Comparison of ENCODE assay signal across 20 cellular contexts in the genomic region with DNA sequence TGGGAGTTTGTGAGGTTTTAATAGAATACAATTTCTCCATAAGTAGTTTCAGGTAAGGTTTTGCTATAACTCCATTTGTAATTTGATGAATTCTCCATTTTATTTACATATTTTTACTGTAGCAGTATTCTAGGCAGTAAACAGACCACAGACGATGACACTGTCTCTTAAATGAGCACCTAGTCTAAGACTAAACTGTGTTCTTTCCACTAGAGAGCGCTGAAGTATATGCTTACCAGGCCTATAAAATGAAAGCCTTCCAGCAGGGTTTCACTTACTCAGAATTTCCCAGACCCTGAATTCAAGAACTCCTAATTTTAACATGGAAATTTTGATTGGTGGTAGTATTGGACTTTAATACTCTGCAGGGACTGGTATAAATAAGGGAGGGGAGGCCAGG. TPM values are rescaled to one million over a fixed set of nuclear protein-coding genes. Genes with fewer than 3 reads are reported as not detected.
DNase-seq lines count a peak whose midpoint lies in the region; ATAC-seq and TF ChIP-seq lines count a peak whose summit lies in the region.
"Had no signal": no experiment of that assay in that cellular context is flagged by ENCODE, and none has a peak within 500 bp of the region (broad histone marks: within the 10 kb centered on the region; RNA-seq: fewer than 3 reads in every experiment).

No MANE protein-coding gene starts in this region.

- no peak overlapping the region for H2AK5ac ChIP-seq in IMR-90 (ENCODE audit: low read depth, low read length)

- no peaks in the 10 kb centered on the region for H3K79me1 ChIP-seq in IMR-90 (ENCODE audit: low read depth in 1 of 2, low read length in 2 of 2)

- no peak overlapping the region for H4K91ac ChIP-seq in IMR-90 (ENCODE audit: insufficient read depth, low read depth, low read length)

- TF ChIP-seq POLR2A in IMR-90 (IDR thresholded peaks at IDR 0.05; ENCODE audit: low read depth, low read length) (no peak), esophagus muscularis mucosa (IDR thresholded peaks at IDR 0.05; ENCODE audit: low read depth) (no peak)

- H2BK120ac ChIP-seq in IMR-90 (ENCODE audit: low read depth, low read length): no peak overlapping the region

- no peak overlapping the region for H3K4ac ChIP-seq in IMR-90 (ENCODE audit: low read depth, low read length)

- no peak overlapping the region for H4K5ac ChIP-seq in IMR-90 (ENCODE audit: low read depth, low read length)

- H3K9ac ChIP-seq in IMR-90 (ENCODE audit: low read depth, low read length): no peak overlapping the region
- H3K9ac ChIP-seq: GM23248 had no signal

- no peak overlapping the region for H2AK9ac ChIP-seq in IMR-90 (replicated peaks; ENCODE audit: low read depth, low read length, poor library complexity)

- H3K9me3 ChIP-seq in IMR-90 (ENCODE audit: control insufficient read depth, insufficient read depth, low read length) (no peaks in the 10 kb centered on the region), RWPE2 (ENCODE audit: severe bottlenecking) (no peaks in the 10 kb centered on the region), esophagus muscularis mucosa (no peaks in the 10 kb centered on the region)
- H3K9me3 ChIP-seq: A549, BE2C, SJSA1 had no signal

- 100% methylated on average over 1 of the region's 2 CpGs; no CpG with 5 or more reads in 1 of the 2 experiments for WGBS in IMR-90 (ENCODE audit: extremely low coverage in 2 of 2, insufficient read length in 1 of 2), 2 experiments
- WGBS in esophagus muscularis mucosa: 95% methylated on average over 2 of the region's 2 CpGs

- H2BK5ac ChIP-seq in IMR-90 (ENCODE audit: low read depth, low read length, poor library complexity, severe bottlenecking): no peak overlapping the region

- H3K4me3 ChIP-seq in IMR-90 (ENCODE audit: insufficient read depth, low read depth, low read length) (no peak overlapping the region), RWPE2 (ENCODE audit: severe bottlenecking) (no peak overlapping the region), fibroblast of villous mesenchyme (ENCODE audit: low read depth, low read length) (no peak overlapping the region), esophagus muscularis mucosa (no peak overlapping the region)
- H3K4me3 ChIP-seq: A549, GM23248, PC-9, SJSA1 had no signal

- in situ Hi-C loops in IMR-90 (cut with MboI; ENCODE audit: low sequenced_read_pairs): no loop called here

- no peak overlapping the region for H3K4me2 ChIP-seq in IMR-90 (ENCODE audit: low read depth, low read length)
- H3K4me2 ChIP-seq: A549, PC-9 had no signal

- H3K4me1 ChIP-seq in IMR-90 (ENCODE audit: control insufficient read depth, insufficient read depth, low read length) (no peaks in the 10 kb centered on the region), RWPE2 (ENCODE audit: insufficient read depth, poor library complexity, severe bottlenecking) (no peaks in the 10 kb centered on the region), esophagus muscularis mucosa (no peaks in the 10 kb centered on the region)
- H3K4me1 ChIP-seq: A549, BE2C, SJSA1 had no signal

- H2BK15ac ChIP-seq in IMR-90 (ENCODE audit: low read depth, low read length): no peak overlapping the region

- H3K23ac ChIP-seq in IMR-90 (ENCODE audit: low read depth, low read length): no peak overlapping the region

- H2BK20ac ChIP-seq in IMR-90 (ENCODE audit: low read depth, low read length): no peak overlapping the region

- ATAC-seq in IMR-90 (ENCODE audit: low read depth) (no peak), RWPE2 (ENCODE audit: low read depth) (no peak), HG02852 (IDR thresholded peaks at IDR 0.05; ENCODE audit: unreplicated experiment) (no peak)

- H4K8ac ChIP-seq in IMR-90 (ENCODE audit: low read depth in 2 of 2, low read length in 2 of 2): no peak overlapping the region

- POLR2A ChIA-PET in IMR-90 (lab: Charles Lee; ENCODE audit: unreplicated experiment): no interaction called here

- intact Hi-C loops in IMR-90 (cut with micrococcal nuclease): no loop called here
- intact Hi-C loops in esophagus muscularis mucosa (cut with DNase I): no loop called here

- peak; percentile 20 for TF ChIP-seq CTCF in C4-2B (conservative IDR thresholded peaks at IDR 0.05)
- TF ChIP-seq CTCF in IMR-90 (conservative IDR thresholded peaks at IDR 0.05; ENCODE audit: low read depth, low read length): no peak
- peak; percentile 24 for TF ChIP-seq CTCF in RWPE2 (IDR thresholded peaks at IDR 0.05; ENCODE audit: poor library complexity, severe bottlenecking)
- peak; percentile 3 for TF ChIP-seq CTCF in fibroblast of villous mesenchyme (IDR thresholded peaks at IDR 0.05; ENCODE audit: insufficient read depth, low read depth, low read length)
- TF ChIP-seq CTCF in esophagus muscularis mucosa (IDR thresholded peaks at IDR 0.05): no peak

- H3K18ac ChIP-seq in IMR-90 (ENCODE audit: low read depth, low read length): no peak overlapping the region

- H3K27me3 ChIP-seq in IMR-90 (ENCODE audit: control insufficient read depth, insufficient read depth, low read length): no peaks in the 10 kb centered on the region
- no peaks in the 10 kb centered on the region for H3K27me3 ChIP-seq in RWPE2 (ENCODE audit: insufficient read depth, poor library complexity, severe bottlenecking)
- no peaks in the 10 kb centered on the region for H3K27me3 ChIP-seq in esophagus muscularis mucosa
- H3K27me3 ChIP-seq: BE2C, SJSA1 had no signal

- TF ChIP-seq EP300 in esophagus muscularis mucosa (IDR thresholded peaks at IDR 0.05): no peak

- DNase-seq in IMR-90 (peak; percentile 5), RWPE2 (ENCODE audit: low spot score) (no peak), fibroblast of villous mesenchyme (ENCODE audit: low read depth) (no peak), esophagus muscularis mucosa (ENCODE audit: extremely low spot score) (no peak)
- DNase-seq in activated effector memory CD4-positive, alpha-beta T cell treated with Interleukin-2 at 50 U/mL for 16 hours: no peak
- DNase-seq: BE2C, COR-L47, DMS79, GM23248, NCI-H1105, NCI-H146, NCI-H2029, NCI-H345, NCI-H524, NCI-H82, PC-9 had no signal

- H3K14ac ChIP-seq in IMR-90 (replicated peaks; ENCODE audit: low read depth, low read length): no peak overlapping the region

- H2AFZ ChIP-seq in IMR-90 (replicated peaks; ENCODE audit: low read length, poor library complexity): no peak overlapping the region
- H2AFZ ChIP-seq: GM23248, PC-9 had no signal

- no peak for TF ChIP-seq RAD21 in IMR-90 (IDR thresholded peaks at IDR 0.05; ENCODE audit: low read length)

- dilution Hi-C loops in IMR-90 (cut with HindIII; ENCODE audit: low sequenced_read_pairs, unreplicated experiment): no loop called here

- no peak overlapping the region for H3K56ac ChIP-seq in IMR-90 (ENCODE audit: extremely low read depth, insufficient read depth, low read length)

- H4K20me1 ChIP-seq in IMR-90 (ENCODE audit: insufficient read depth, low read length): no peaks in the 10 kb centered on the region

- peaks cover 4% of the 10 kb centered on the region for H3K36me3 ChIP-seq in IMR-90 (ENCODE audit: control insufficient read depth, insufficient read depth, low read length)
- peaks cover 78% of the 10 kb centered on the region for H3K36me3 ChIP-seq in RWPE2 (ENCODE audit: low read depth)
- peaks cover 0 to 8% (median 0%) of the 10 kb centered on the region in 4 donors for H3K36me3 ChIP-seq in esophagus muscularis mucosa

- H3K27ac ChIP-seq in C4-2B (no peak overlapping the region), IMR-90 (ENCODE audit: insufficient read depth, low read length) (no peak overlapping the region), RWPE2 (ENCODE audit: poor library complexity, severe bottlenecking) (no peak overlapping the region), esophagus muscularis mucosa (replicated peaks in 1 of 4) (no peak overlapping the region)
- H3K27ac ChIP-seq: A549, GM23248, PC-9, SJSA1 had no signal

- no peaks in the 10 kb centered on the region for H3K9me1 ChIP-seq in IMR-90 (ENCODE audit: insufficient read depth, low read length)

- CTCF ChIA-PET in IMR-90 (lab: Yijun Ruan, JAX): interaction anchor here (0.8 to 1.9 kb wide), 2 partner anchors 8 to 86 kb away, joined by 3 to 8 read pairs; no protein-coding TSS in a partner anchor

- BruUV-seq in IMR-90 (replicated peaks; lab: Mats Ljungman, UMichigan): no TSS peak

TF ChIP-seq in IMR-90, 13 proteins besides CTCF, POLR2A, EP300 and RAD21 (continues in another document):
- no peak for TF ChIP-seq RFX5 (IDR thresholded peaks at IDR 0.05; ENCODE audit: low read depth, low read length)
- no peak for TF ChIP-seq CHD1 (IDR thresholded peaks at IDR 0.05; ENCODE audit: low read depth, low read length)
- TF ChIP-seq NFE2L2 (IDR thresholded peaks at IDR 0.05; ENCODE audit: low read depth, low read length): no peak
- TF ChIP-seq FOS (IDR thresholded peaks at IDR 0.05; ENCODE audit: low read depth, low read length): no peak
- TF ChIP-seq, protein P1, sequence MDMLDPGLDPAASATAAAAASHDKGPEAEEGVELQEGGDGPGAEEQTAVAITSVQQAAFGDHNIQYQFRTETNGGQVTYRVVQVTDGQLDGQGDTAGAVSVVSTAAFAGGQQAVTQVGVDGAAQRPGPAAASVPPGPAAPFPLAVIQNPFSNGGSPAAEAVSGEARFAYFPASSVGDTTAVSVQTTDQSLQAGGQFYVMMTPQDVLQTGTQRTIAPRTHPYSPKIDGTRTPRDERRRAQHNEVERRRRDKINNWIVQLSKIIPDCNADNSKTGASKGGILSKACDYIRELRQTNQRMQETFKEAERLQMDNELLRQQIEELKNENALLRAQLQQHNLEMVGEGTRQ (IDR thresholded peaks at IDR 0.05; ENCODE audit: low read depth, low read length): no peak
- no peak for TF ChIP-seq MXI1 (IDR thresholded peaks at IDR 0.05; ENCODE audit: borderline replicate concordance, low read depth, low read length)
- no peak for TF ChIP-seq CEBPB (IDR thresholded peaks at IDR 0.05; ENCODE audit: low read depth, low read length)
- TF ChIP-seq MAZ (IDR thresholded peaks at IDR 0.05; ENCODE audit: borderline replicate concordance, low read depth, low read length): no peak

RNA-seq across cellular contexts. Expression of a gene that starts 41.6 kb away (rescaled TPM):
- total RNA-seq in IMR-90 (2012; rRNA removed): 18.3 and 19.9 TPM in 2 replicates
- polyA plus RNA-seq in IMR-90 (2012; rRNA removed): 30.3 and 30.6 TPM in 2 replicates
- 19.3 and 22.4 TPM in 2 replicates for polyA plus RNA-seq in IMR-90 (2012; cell fraction: cytosol; rRNA removed)
- 164 and 186 TPM in 2 replicates for polyA plus RNA-seq in IMR-90 (2012; cell fraction: nucleus; rRNA removed; ENCODE audit: low replicate concordance)
- 75.4 and 79.5 TPM in 2 replicates for total RNA-seq in fibroblast of villous mesenchyme
- 10 to 100 TPM; 51.0 to 86.0 (median 66.7) TPM for total RNA-seq in esophagus muscularis mucosa

RNA-seq across cellular contexts. Expression of a gene that starts 49.2 kb away (rescaled TPM):
- total RNA-seq in IMR-90 (2012; rRNA removed): 25.6 and 34.2 TPM in 2 replicates
- polyA plus RNA-seq in IMR-90 (2012; rRNA removed): 11.6 and 13.2 TPM in 2 replicates
- polyA plus RNA-seq in IMR-90 (2012; cell fraction: cytosol; rRNA removed): 1.8 and 4.1 TPM in 2 replicates
- 3.0 and 18.5 TPM in 2 replicates for polyA plus RNA-seq in IMR-90 (2012; cell fraction: nucleus; rRNA removed; ENCODE audit: low replicate concordance)
- total RNA-seq in fibroblast of villous mesenchyme: 19.3 and 41.0 TPM in 2 replicates
- 10 to 100 TPM in 1 of 4 donors, 1 to 10 TPM in 3; 3.5 to 10.2 (median 4.0) TPM for total RNA-seq in esophagus muscularis mucosa

Comparison
In these comparisons a context has a peak if more than half of its experiments do, and no peak if none do; other contexts are left out.
1. CTCF ChIP-seq: peak in C4-2B (single experiment), RWPE2 (single experiment) and fibroblast of villous mesenchyme (single experiment); none in IMR-90 (single experiment) and esophagus muscularis mucosa (0 of 3).